In genomic region chr6:163352966-163353365, GRCh38 we compare ENCODE assay signal across 18 cellular contexts.
DNase-seq lines count a peak whose midpoint lies in the region; ATAC-seq and TF ChIP-seq lines count a peak whose summit lies in the region.
"Had no signal": no experiment of that assay in that cellular context is flagged by ENCODE, and none has a peak within 500 bp of the region (broad histone marks: within the 10 kb centered on the region; RNA-seq: fewer than 3 reads in every experiment).

No MANE protein-coding gene starts in this region.

- H3K9me3 ChIP-seq in left ventricle myocardium inferior (replicated peaks) (no peaks in the 10 kb centered on the region), Caco-2 (no peaks in the 10 kb centered on the region)

- peak overlapping the region; percentile 87 for H3K27ac ChIP-seq in left ventricle myocardium inferior (replicated peaks)
- peak overlapping the region; percentile 97 for H3K27ac ChIP-seq in layer of hippocampus (ENCODE audit: low read depth, low read length)
- H3K27ac ChIP-seq: 22Rv1, RWPE1 had no signal

- peaks cover 4% of the 10 kb centered on the region for H3K9me3 Mint-ChIP-seq in type B pancreatic cell
- H3K9me3 Mint-ChIP-seq in Caco-2 (ENCODE audit: unreplicated experiment), result no peaks in the 10 kb centered on the region
- H3K9me3 Mint-ChIP-seq: CD8-positive, alpha-beta memory T cell; IgD-negative memory B cell had no signal

- H3K4me3 Mint-ChIP-seq in type B pancreatic cell (no peak overlapping the region), Caco-2 (ENCODE audit: unreplicated experiment) (no peak overlapping the region)
- H3K4me3 Mint-ChIP-seq: CD8-positive, alpha-beta memory T cell had no signal

- H3K27me3 ChIP-seq in left ventricle myocardium inferior (ENCODE audit: low read depth) (no peaks in the 10 kb centered on the region), layer of hippocampus (ENCODE audit: control insufficient read depth, insufficient read depth, low read length) (no peaks in the 10 kb centered on the region), Caco-2 (replicated peaks; ENCODE audit: control insufficient read depth, insufficient read depth, low read length) (no peaks in the 10 kb centered on the region)

- H3K4me1 Mint-ChIP-seq in type B pancreatic cell (ENCODE audit: unreplicated experiment) (peaks cover 28% of the 10 kb centered on the region), Caco-2 (ENCODE audit: low read depth, unreplicated experiment) (no peaks in the 10 kb centered on the region)
- H3K4me1 Mint-ChIP-seq: CD8-positive, alpha-beta memory T cell had no signal

- CTCF ChIA-PET in Caco-2 (lab: Charles Lee), result no interaction called here

- H3K36me3 ChIP-seq in left ventricle myocardium inferior (no peaks in the 10 kb centered on the region), Caco-2 (ENCODE audit: control insufficient read depth, insufficient read depth, low read length) (no peaks in the 10 kb centered on the region)

- H3K4me1 ChIP-seq in left ventricle myocardium inferior (peaks cover 36% of the 10 kb centered on the region), Caco-2 (no peaks in the 10 kb centered on the region)

- DNase-seq in left ventricle myocardium inferior (no peak), left cardiac atrium (no peak), posterior vena cava (ENCODE audit: low spot score) (peak; percentile 57), type B pancreatic cell (ENCODE audit: extremely low spot score, unreplicated experiment) (no peak), head of caudate nucleus (no peak), Caco-2 (no peak), NCI-H1436 (lab: John Stamatoyannopoulos, UW) (no peak)
- DNase-seq: ACHN; CD8-positive, alpha-beta memory T cell; GF-D8; NCI-H1694 treated with DMSO at 0.1 percent for 48 hours; NCI-H446; NCI-H526; SIG-M5 had no signal

- intact Hi-C loops in left ventricle myocardium inferior (cut with micrococcal nuclease) (no loop called here), left cardiac atrium (cut with DNase I) (no loop called here), posterior vena cava (cut with DNase I) (no loop called here), head of caudate nucleus (cut with DNase I) (loop anchor here (5.0 kb wide), 1 partner anchor 59 kb away; the partner anchor contains the start of gene QKI), Caco-2 (cut with micrococcal nuclease; ENCODE audit: unreplicated experiment) (no loop called here)

- H3K36me3 Mint-ChIP-seq in type B pancreatic cell, result no peaks in the 10 kb centered on the region
- H3K36me3 Mint-ChIP-seq in Caco-2 (ENCODE audit: insufficient read depth, unreplicated experiment), result no peaks in the 10 kb centered on the region
- H3K36me3 Mint-ChIP-seq: CD8-positive, alpha-beta memory T cell; IgD-negative memory B cell had no signal

- H3K27ac Mint-ChIP-seq in type B pancreatic cell (peak overlapping the region; percentile 49), Caco-2 (ENCODE audit: unreplicated experiment) (no peak overlapping the region)
- H3K27ac Mint-ChIP-seq: IgD-negative memory B cell had no signal

- H3K4me3 ChIP-seq in left ventricle myocardium inferior (no peak overlapping the region), Caco-2 (ENCODE audit: low read depth, low read length) (no peak overlapping the region)

- POLR2A ChIA-PET in Caco-2 (lab: Charles Lee), result no interaction called here

- TF ChIP-seq CTCF in left ventricle myocardium inferior (IDR thresholded peaks at IDR 0.05; ENCODE audit: borderline replicate concordance), result no peak
- no peak for TF ChIP-seq CTCF in type B pancreatic cell (conservative IDR thresholded peaks at IDR 0.05)
- no peak for TF ChIP-seq CTCF in Caco-2 (IDR thresholded peaks at IDR 0.05; ENCODE audit: insufficient read depth in 1 of 2, low read depth in 1 of 2, low read length in 1 of 2, severe bottlenecking in 1 of 2, unreplicated experiment in 1 of 2)

- ATAC-seq in left cardiac atrium, result no peak

- BruUV-seq in Caco-2 (replicated peaks; lab: Mats Ljungman, UMichigan), result no TSS peak

- no peaks in the 10 kb centered on the region for H3K27me3 Mint-ChIP-seq in type B pancreatic cell
- no peaks in the 10 kb centered on the region for H3K27me3 Mint-ChIP-seq in Caco-2 (ENCODE audit: insufficient read depth, unreplicated experiment)
- H3K27me3 Mint-ChIP-seq: IgD-negative memory B cell had no signal
